In the genomic region with DNA sequence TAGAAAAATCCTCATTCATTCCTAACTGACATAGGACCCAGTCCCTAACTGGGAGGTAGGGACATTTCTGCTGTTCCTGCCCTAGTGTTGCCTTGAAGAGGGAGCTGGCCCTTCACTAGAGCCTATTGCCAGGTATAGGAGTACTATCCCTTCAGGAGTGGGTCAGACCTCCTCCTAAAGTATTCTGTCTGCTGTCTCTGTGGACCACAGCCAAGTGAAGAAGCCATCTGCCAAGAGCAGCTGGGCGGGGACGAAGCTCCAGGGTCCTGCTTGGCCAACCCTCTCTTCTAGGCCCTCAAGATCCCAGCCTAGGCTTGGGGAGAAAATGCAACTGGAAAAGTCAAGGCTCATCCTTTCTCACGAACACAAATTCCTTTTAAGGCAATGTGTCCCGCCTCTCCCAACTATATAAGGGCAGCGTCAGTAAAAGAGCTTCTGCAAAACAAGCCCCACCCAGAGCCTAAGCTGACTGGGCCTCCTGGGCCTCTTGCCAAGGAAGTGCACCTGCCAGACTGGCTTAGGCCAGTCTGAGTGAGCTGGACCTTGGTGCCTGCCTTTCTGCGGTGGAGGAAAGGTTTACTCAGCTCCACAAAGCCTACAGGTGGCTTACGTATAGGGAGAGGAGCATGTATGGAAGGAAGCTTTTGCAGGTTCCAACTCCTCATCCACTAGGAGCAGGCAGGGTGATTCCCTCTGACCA, we compare ENCODE assay signal across 1 cellular context.
TF ChIP-seq lines count a peak whose summit lies in the region.

No MANE protein-coding gene starts in this region.

TF ChIP-seq in IMR-90, 13 proteins besides CTCF, POLR2A, EP300 and RAD21:
- TF ChIP-seq, protein P1, sequence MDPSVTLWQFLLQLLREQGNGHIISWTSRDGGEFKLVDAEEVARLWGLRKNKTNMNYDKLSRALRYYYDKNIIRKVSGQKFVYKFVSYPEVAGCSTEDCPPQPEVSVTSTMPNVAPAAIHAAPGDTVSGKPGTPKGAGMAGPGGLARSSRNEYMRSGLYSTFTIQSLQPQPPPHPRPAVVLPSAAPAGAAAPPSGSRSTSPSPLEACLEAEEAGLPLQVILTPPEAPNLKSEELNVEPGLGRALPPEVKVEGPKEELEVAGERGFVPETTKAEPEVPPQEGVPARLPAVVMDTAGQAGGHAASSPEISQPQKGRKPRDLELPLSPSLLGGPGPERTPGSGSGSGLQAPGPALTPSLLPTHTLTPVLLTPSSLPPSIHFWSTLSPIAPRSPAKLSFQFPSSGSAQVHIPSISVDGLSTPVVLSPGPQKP (IDR thresholded peaks at IDR 0.05; ENCODE audit: borderline replicate concordance, low read depth, low read length), result no peak
- TF ChIP-seq MXI1 (IDR thresholded peaks at IDR 0.05; ENCODE audit: borderline replicate concordance, low read depth, low read length) (no peak), BHLHE40 (IDR thresholded peaks at IDR 0.05; ENCODE audit: low read depth, low read length) (no peak), SMC3 (IDR thresholded peaks at IDR 0.05; ENCODE audit: low read depth, low read length) (no peak), MAFK (IDR thresholded peaks at IDR 0.05; ENCODE audit: low read depth, low read length) (no peak), CEBPB (IDR thresholded peaks at IDR 0.05; ENCODE audit: low read depth, low read length) (no peak), RFX5 (IDR thresholded peaks at IDR 0.05; ENCODE audit: low read depth, low read length) (no peak), RCOR1 (IDR thresholded peaks at IDR 0.05; ENCODE audit: insufficient replicate concordance, low read length) (no peak)
- TF ChIP-seq, protein P2, sequence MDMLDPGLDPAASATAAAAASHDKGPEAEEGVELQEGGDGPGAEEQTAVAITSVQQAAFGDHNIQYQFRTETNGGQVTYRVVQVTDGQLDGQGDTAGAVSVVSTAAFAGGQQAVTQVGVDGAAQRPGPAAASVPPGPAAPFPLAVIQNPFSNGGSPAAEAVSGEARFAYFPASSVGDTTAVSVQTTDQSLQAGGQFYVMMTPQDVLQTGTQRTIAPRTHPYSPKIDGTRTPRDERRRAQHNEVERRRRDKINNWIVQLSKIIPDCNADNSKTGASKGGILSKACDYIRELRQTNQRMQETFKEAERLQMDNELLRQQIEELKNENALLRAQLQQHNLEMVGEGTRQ (IDR thresholded peaks at IDR 0.05; ENCODE audit: low read depth, low read length), result no peak
